12 cellular contexts compared by ENCODE assay signal in the genomic region with DNA sequence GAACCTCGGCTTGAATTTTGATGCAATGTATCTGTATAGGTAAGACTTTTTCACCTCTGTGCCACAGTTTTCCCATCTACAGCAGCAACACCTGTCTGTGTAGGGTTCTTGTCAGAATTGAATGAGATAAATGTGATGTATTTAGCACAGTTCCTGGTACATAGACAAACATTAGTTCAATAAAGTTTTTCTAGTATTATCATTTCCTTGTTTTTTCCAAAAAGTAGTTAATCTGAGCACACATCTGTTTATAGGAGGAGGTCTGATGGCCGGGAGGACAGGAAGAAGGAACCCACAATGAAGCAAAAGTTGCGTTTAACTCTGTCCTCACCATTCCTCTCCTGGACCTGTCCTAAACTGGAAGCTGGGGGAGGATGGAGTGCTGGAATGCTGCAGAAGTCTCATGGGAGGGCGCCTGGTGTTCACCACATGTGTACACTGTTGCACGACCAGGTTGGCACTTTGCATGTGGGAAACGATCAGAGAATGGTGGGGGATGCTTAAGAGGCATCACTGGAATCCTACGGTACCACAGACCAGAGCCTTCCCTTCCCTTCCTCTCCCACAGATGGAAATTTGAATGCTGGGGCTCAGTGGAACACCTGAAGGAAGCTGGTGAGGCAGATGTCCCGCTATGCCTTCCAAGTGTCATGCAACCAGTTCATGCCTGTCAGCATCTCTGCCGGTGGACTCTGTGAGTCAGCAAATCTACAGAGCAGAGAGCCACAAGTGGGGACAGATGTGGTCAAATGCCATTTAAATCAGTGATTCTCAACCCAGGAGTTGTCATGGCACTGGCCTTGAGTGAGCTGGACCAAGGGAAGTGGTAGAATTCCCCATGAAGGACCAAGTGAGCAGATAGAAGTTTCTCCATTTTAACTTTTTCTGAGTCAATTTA.
DNase-seq lines count a peak whose midpoint lies in the region; ATAC-seq and TF ChIP-seq lines count a peak whose summit lies in the region.
"Had no signal": no experiment of that assay in that cellular context is flagged by ENCODE, and none has a peak within 500 bp of the region (broad histone marks: within the 10 kb centered on the region; RNA-seq: fewer than 3 reads in every experiment).

No MANE protein-coding gene starts in this region.

- no peak for DNase-seq in stimulated activated naive CD8-positive, alpha-beta T cell treated with anti-CD3 and anti-CD28 coated beads, Interleukin-15, Interleukin-2, amounts not matched to agents 100 U/mL and 50 U/mL, for 24 hours
- DNase-seq in stimulated activated naive CD8-positive, alpha-beta T cell treated with anti-CD3 and anti-CD28 coated beads, Interleukin-15, amount 100 ng/mL, for 72 hours: no peak
- DNase-seq in UCSD-AML1 (lab: John Stamatoyannopoulos, UW; ENCODE audit: unreplicated experiment) (peak; percentile 56), memory B cell (ENCODE audit: low spot score in 2 of 2) (no peak), GM13977 (ENCODE audit: low spot score) (no peak), GM19240 (ENCODE audit: insufficient read length, low spot score) (no peak), NCI-H2107 (lab: John Stamatoyannopoulos, UW) (no peak)
- DNase-seq: CD4-positive, alpha-beta T cell; NCI-H1048; pancreas had no signal

- in situ Hi-C loops in GM13977 (cut with MboI; ENCODE audit: low pct_unique_long_range_greater_than_20kb, low sequenced_read_pairs, unreplicated experiment): loop anchor here (25.0 kb wide), 1 partner anchor 541 kb away; the partner anchor contains the start of gene TRIM13

- H3K27ac Mint-ChIP-seq in stimulated activated naive CD8-positive, alpha-beta T cell treated with anti-CD3 and anti-CD28 coated beads, Interleukin-15, amount 100 ng/mL, for 72 hours: peak overlapping the region in 1 of 2 donors; percentile 44
- peak overlapping the region; percentile 9 for H3K27ac Mint-ChIP-seq in memory B cell
- H3K27ac Mint-ChIP-seq: activated naive CD8-positive, alpha-beta T cell; CD4-positive, alpha-beta T cell had no signal

- ATAC-seq in stimulated activated naive CD8-positive, alpha-beta T cell treated with anti-CD3 and anti-CD28 coated beads, Interleukin-15, Interleukin-2, amounts not matched to agents 100 U/mL and 50 U/mL, for 24 hours: peak; percentile 30
- no peak for ATAC-seq in stimulated activated naive CD8-positive, alpha-beta T cell treated with anti-CD3 and anti-CD28 coated beads, Interleukin-15, amount 100 ng/mL, for 72 hours
- ATAC-seq in memory B cell (ENCODE audit: low read depth) (no peak), GM21528 (IDR thresholded peaks at IDR 0.05; ENCODE audit: low FRiP score, unreplicated experiment) (no peak)

- H3K36me3 Mint-ChIP-seq in memory B cell: no peaks in the 10 kb centered on the region
- H3K36me3 Mint-ChIP-seq: activated naive CD8-positive, alpha-beta T cell had no signal

- peaks cover 34% of the 10 kb centered on the region for H3K27me3 Mint-ChIP-seq in stimulated activated naive CD8-positive, alpha-beta T cell treated with anti-CD3 and anti-CD28 coated beads, Interleukin-15, amount 100 ng/mL, for 72 hours
- H3K27me3 Mint-ChIP-seq in memory B cell: no peaks in the 10 kb centered on the region
- H3K27me3 Mint-ChIP-seq: CD4-positive, alpha-beta T cell had no signal

- peaks cover 30% of the 10 kb centered on the region for H3K4me1 Mint-ChIP-seq in stimulated activated naive CD8-positive, alpha-beta T cell treated with anti-CD3 and anti-CD28 coated beads, Interleukin-15, amount 100 ng/mL, for 72 hours
- H3K4me1 Mint-ChIP-seq in memory B cell: peaks cover 29% of the 10 kb centered on the region

- no peak overlapping the region for H3K4me3 Mint-ChIP-seq in stimulated activated naive CD8-positive, alpha-beta T cell treated with anti-CD3 and anti-CD28 coated beads, Interleukin-15, amount 100 ng/mL, for 72 hours
- no peak overlapping the region for H3K4me3 Mint-ChIP-seq in memory B cell
- H3K4me3 Mint-ChIP-seq: activated naive CD8-positive, alpha-beta T cell; CD4-positive, alpha-beta T cell had no signal

- TF ChIP-seq CTCF in GM13977 (IDR thresholded peaks at IDR 0.05; ENCODE audit: extremely low read depth, insufficient read depth, missing control alignments): no peak

- no peaks in the 10 kb centered on the region for H3K9me3 Mint-ChIP-seq in stimulated activated naive CD8-positive, alpha-beta T cell treated with anti-CD3 and anti-CD28 coated beads, Interleukin-15, amount 100 ng/mL, for 72 hours
- no peaks in the 10 kb centered on the region for H3K9me3 Mint-ChIP-seq in memory B cell
- H3K9me3 Mint-ChIP-seq: CD4-positive, alpha-beta T cell had no signal
